ENCODE assay signal across 13 cellular contexts in the genomic region with DNA sequence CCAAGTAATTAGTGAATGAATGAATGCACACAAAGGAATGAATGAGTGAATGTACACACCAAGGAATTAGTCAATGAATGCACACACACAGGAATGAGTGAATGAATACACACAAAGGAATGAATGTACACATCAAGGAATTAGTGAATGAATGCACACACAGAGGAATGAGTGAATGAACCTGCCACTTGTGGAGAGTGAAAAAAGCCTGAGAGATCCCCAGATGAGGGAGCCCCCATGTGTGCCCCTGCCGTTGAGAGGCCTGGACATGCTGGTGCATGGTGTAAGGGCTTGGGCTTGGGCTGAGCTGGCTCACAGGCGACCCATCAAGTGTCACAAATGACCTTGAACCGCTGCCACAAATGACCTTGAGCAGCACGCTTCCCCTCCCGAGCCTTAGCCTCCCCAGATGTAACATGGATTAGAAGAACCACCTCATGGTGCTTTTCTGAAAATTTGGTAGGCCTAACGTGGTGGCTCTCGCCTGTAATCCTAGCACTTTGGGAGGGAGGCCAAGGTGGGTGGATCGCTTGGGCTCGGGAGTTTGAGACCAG. TPM values are rescaled to one million over a fixed set of nuclear protein-coding genes. Genes with fewer than 3 reads are reported as not detected.
"Had no signal": no experiment of that assay in that cellular context is flagged by ENCODE, and none has a peak within 500 bp of the region (broad histone marks: within the 10 kb centered on the region; RNA-seq: fewer than 3 reads in every experiment).

No MANE protein-coding gene starts in this region.

- H3K4me2 ChIP-seq: neural progenitor cell, smooth muscle cell had no signal

- H2AFZ ChIP-seq: neural progenitor cell had no signal

- ATAC-seq: activated CD8-positive, alpha-beta T cell treated with anti-CD3 and anti-CD28 coated beads, Interleukin-2, amount 10 ng/mL, durations not matched to agents 7 days and 5 days; effector memory CD8-positive, alpha-beta T cell; sciatic nerve had no signal

- H3K9ac ChIP-seq: neural progenitor cell had no signal

- H3K27ac ChIP-seq: esophagus squamous epithelium, neural progenitor cell, upper lobe of left lung had no signal

- H3K9me3 ChIP-seq: esophagus squamous epithelium, stomach, upper lobe of left lung had no signal

- H3K27me3 ChIP-seq: esophagus squamous epithelium, neural progenitor cell, stomach, upper lobe of left lung had no signal

- H3K36me3 ChIP-seq: neural progenitor cell, upper lobe of left lung had no signal

- DNase-seq: activated CD4-positive, alpha-beta T cell treated with anti-CD3 and anti-CD28 coated beads, Interleukin-2, amount 10 ng/mL, durations not matched to agents 24 days and 14 days; activated CD8-positive, alpha-beta T cell treated with anti-CD3 and anti-CD28 coated beads, Interleukin-2, amount 10 ng/mL, durations not matched to agents 7 days and 5 days; activated naive CD4-positive, alpha-beta T cell treated with anti-CD3 and anti-CD28 coated beads, Interleukin-2, amount 50 U/mL, for 16 hours; activated T-cell treated with anti-CD3 and anti-CD28 coated beads, Interleukin-2, amount 50 U/mL, for 24 hours; effector memory CD8-positive, alpha-beta T cell; esophagus squamous epithelium; stimulated activated CD4-positive, alpha-beta T cell treated with anti-CD3 and anti-CD28 coated beads, Interleukin-4, amount 100 ng/mL, for 1 hour; stomach; T1000; upper lobe of left lung had no signal

- H3K4me3 ChIP-seq: esophagus squamous epithelium, neural progenitor cell, smooth muscle cell, stomach, upper lobe of left lung had no signal

RNA-seq across cellular contexts. Expression of a gene that starts 46.2 kb away (rescaled TPM):
- total RNA-seq: activated CD8-positive, alpha-beta T cell treated with anti-CD3 and anti-CD28 coated beads, Interleukin-2, amount 10 ng/mL, durations not matched to agents 7 days and 5 days had no signal
